In the genomic region with DNA sequence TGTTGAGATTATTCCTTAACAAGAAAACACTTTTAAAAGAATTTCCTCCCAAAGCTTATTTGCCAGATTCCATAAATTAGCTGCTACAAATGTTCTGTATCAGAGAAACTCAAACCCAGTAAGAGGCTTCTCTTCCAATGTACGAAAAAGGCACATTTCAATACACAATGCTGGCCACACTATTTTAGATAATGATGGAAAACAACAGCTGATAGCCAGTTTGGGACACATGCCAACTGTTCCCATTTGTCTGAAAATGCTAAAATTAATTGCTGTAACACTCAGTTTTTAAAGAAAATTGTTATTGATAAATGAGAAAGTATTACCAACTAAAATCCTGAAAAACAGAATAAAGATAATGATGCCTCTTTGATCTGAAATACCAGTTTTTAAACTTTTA, we compare ENCODE assay signal across 18 cellular contexts. TPM values are rescaled to one million over a fixed set of nuclear protein-coding genes. Genes with fewer than 3 reads are reported as not detected.
DNase-seq lines count a peak whose midpoint lies in the region; ATAC-seq, FAIRE-seq and TF ChIP-seq lines count a peak whose summit lies in the region.
"Had no signal": no experiment of that assay in that cellular context is flagged by ENCODE, and none has a peak within 500 bp of the region (broad histone marks: within the 10 kb centered on the region; RNA-seq: fewer than 3 reads in every experiment).

No MANE protein-coding gene starts in this region.

- H3K27ac ChIP-seq in esophagus muscularis mucosa (replicated peaks in 1 of 4) (peak overlapping the region; percentile 98 to 100 (median 98)), sigmoid colon (peak overlapping the region; percentile 93 to 100 (median 99)), lower lobe of right lung (no peak overlapping the region)
- H3K27ac ChIP-seq: BLaER1 treated with 17β-estradiol and CSF1 and Interleukin-3, amounts not matched to agents 10 nM and 100 nM; PC-9 had no signal

- H3K4me1 ChIP-seq in esophagus muscularis mucosa (peaks cover 14 to 56% (median 53%) of the 10 kb centered on the region in 4 donors), sigmoid colon (peaks cover 0 to 64% (median 54%) of the 10 kb centered on the region in 4 donors), lower lobe of right lung (peaks cover 35% of the 10 kb centered on the region)

- H3K4me3 ChIP-seq in esophagus muscularis mucosa (peak overlapping the region in 2 of 4 donors; percentile 79 to 91), sigmoid colon (peak overlapping the region in 2 of 4 donors; percentile 94 to 96), lower lobe of right lung (no peak overlapping the region)
- H3K4me3 ChIP-seq: BLaER1 treated with 17β-estradiol and CSF1 and Interleukin-3, amounts not matched to agents 10 nM and 100 nM; PC-9 had no signal

- TF ChIP-seq EP300 in esophagus muscularis mucosa (IDR thresholded peaks at IDR 0.05) (no peak), sigmoid colon (IDR thresholded peaks at IDR 0.05) (no peak)

- no peak for DNase-seq in D721Med (ENCODE audit: insufficient read length, low spot score)
- DNase-seq in NCI-H1694 (lab: John Stamatoyannopoulos, UW) = peak; percentile 37
- DNase-seq in esophagus muscularis mucosa (ENCODE audit: extremely low spot score) = no peak
- DNase-seq in sigmoid colon = no peak
- DNase-seq in GM19239 (ENCODE audit: insufficient read length, low spot score) = no peak
- no peak for DNase-seq in lower lobe of right lung
- no peak for DNase-seq in activated CD4-positive, alpha-beta T cell treated with anti-CD3 and anti-CD28 coated beads for 48 hours
- DNase-seq: cortex of kidney; DMS79 treated with DMSO at 0.1 percent for 48 hours; esophagus squamous epithelium; mesendoderm; NCI-H345; PC-9; stimulated activated CD4-positive, alpha-beta T cell treated with anti-CD3 and anti-CD28 coated beads, Interleukin-1b, Interleukin-23, amount 100 ng/mL, for 48 hours had no signal

- TF ChIP-seq POLR2A in esophagus muscularis mucosa (IDR thresholded peaks at IDR 0.05; ENCODE audit: low read depth) = no peak
- TF ChIP-seq POLR2A in sigmoid colon (IDR thresholded peaks at IDR 0.05) = no peak

- H3K9me3 ChIP-seq in esophagus muscularis mucosa = no peaks in the 10 kb centered on the region
- no peaks in the 10 kb centered on the region for H3K9me3 ChIP-seq in sigmoid colon
- H3K9me3 ChIP-seq in lower lobe of right lung = no peaks in the 10 kb centered on the region
- H3K9me3 ChIP-seq: BLaER1 treated with 17β-estradiol and CSF1 and Interleukin-3, amounts not matched to agents 10 nM and 100 nM; esophagus squamous epithelium had no signal

- intact Hi-C loops in esophagus muscularis mucosa (cut with DNase I) (loop anchor here (10.0 kb wide), 1 partner anchor 165 kb away; a partner anchor contains a TSS), sigmoid colon (cut with DNase I) (loop anchor here (5.0 to 10.0 kb wide), 4 partner anchors 78 to 692 kb away; a partner anchor contains a TSS), lower lobe of right lung (cut with DNase I) (no loop called here)

- H3K27me3 ChIP-seq in esophagus muscularis mucosa (no peaks in the 10 kb centered on the region), sigmoid colon (no peaks in the 10 kb centered on the region), lower lobe of right lung (ENCODE audit: low read depth) (no peaks in the 10 kb centered on the region)
- H3K27me3 ChIP-seq: BLaER1 treated with 17β-estradiol and CSF1 and Interleukin-3, amounts not matched to agents 10 nM and 100 nM; esophagus squamous epithelium had no signal

- 44% methylated on average over 1 of the region's 1 CpG for WGBS in esophagus muscularis mucosa
- WGBS in sigmoid colon, 2 donors = 68 to 86% methylated on average over 1 of the region's 1 CpG

- FAIRE-seq in D721Med (lab: Jason Lieb, UNC) (peak; percentile 38), GM19239 (lab: Jason Lieb, UNC) (no peak)
- FAIRE-seq: HTR-8/SVneo had no signal

- no peak for TF ChIP-seq CTCF in D721Med (IDR thresholded peaks at IDR 0.05; ENCODE audit: insufficient read depth, missing control alignments)
- no peak for TF ChIP-seq CTCF in esophagus muscularis mucosa (IDR thresholded peaks at IDR 0.05)
- no peak for TF ChIP-seq CTCF in sigmoid colon (IDR thresholded peaks at IDR 0.05)
- no peak for TF ChIP-seq CTCF in lower lobe of right lung (IDR thresholded peaks at IDR 0.05)

- ATAC-seq in GM18519 (IDR thresholded peaks at IDR 0.05; ENCODE audit: low FRiP score, unreplicated experiment) = no peak
- no peak for ATAC-seq in lower lobe of right lung
- ATAC-seq: activated CD4-positive, CD25-positive, alpha-beta regulatory T cell treated with anti-CD3 and anti-CD28 coated beads, Interleukin-2, amount 50 U/mL, for 24 hours had no signal

- peaks cover 0 to 12% (median 5%) of the 10 kb centered on the region in 4 donors for H3K36me3 ChIP-seq in esophagus muscularis mucosa
- peaks cover 0 to 13% (median 3%) of the 10 kb centered on the region in 4 donors for H3K36me3 ChIP-seq in sigmoid colon
- H3K36me3 ChIP-seq in lower lobe of right lung = peaks cover 19% of the 10 kb centered on the region

RNA-seq across cellular contexts. Expression of a gene that starts 4.4 kb away (rescaled TPM):
- total RNA-seq in esophagus muscularis mucosa = 100 to 1,000 TPM; 247 to 265 (median 257) TPM
- total RNA-seq in sigmoid colon = 100 to 1,000 TPM; 251 to 380 (median 284) TPM
- polyA plus RNA-seq in sigmoid colon = 10 to 100 TPM in 2 of 3 donors, 1 to 10 TPM in 1; 6.0 to 28.2 (median 15.2) TPM
- 34.6 TPM for total RNA-seq in lower lobe of right lung
